8 cellular contexts compared by ENCODE assay signal in genomic region chr1:39900662-39901485, GRCh38. TPM values are rescaled to one million over a fixed set of nuclear protein-coding genes. Genes with fewer than 3 reads are reported as not detected.
DNase-seq lines count a peak whose midpoint lies in the region; ATAC-seq and TF ChIP-seq lines count a peak whose summit lies in the region.

No MANE protein-coding gene starts in this region.

- peak overlapping the region; percentile 40 to 77 (median 73) for H3K4me3 Mint-ChIP-seq in CD8-positive, alpha-beta memory T cell
- H3K4me3 Mint-ChIP-seq in naive thymus-derived CD8-positive, alpha-beta T cell: peak overlapping the region; percentile 51 to 82 (median 74)

- no peaks in the 10 kb centered on the region for H3F3A ChIP-seq in SK-N-SH (replicated peaks; ENCODE audit: insufficient read depth)

- CTCF ChIA-PET in CD8-positive, alpha-beta memory T cell (lab: Charles Lee): interaction anchor here (0.5 to 9.8 kb wide), 6 partner anchors 7 to 101 kb away, joined by 3 to 110 read pairs (median 4); no protein-coding TSS in a partner anchor
- CTCF ChIA-PET in SK-N-SH (lab: Yijun Ruan, JAX): interaction anchor here (0.6 to 7.1 kb wide), 22 partner anchors 10 to 438 kb away, joined by 3 to 126 read pairs (median 9); partner anchors contain the start of gene TRIT1

- peak overlapping the region; percentile 50 for H3K4me3 ChIP-seq in CD8-positive, alpha-beta memory T cell (ENCODE audit: low read length)
- peak overlapping the region; percentile 57 for H3K4me3 ChIP-seq in HFF-Myc (replicated peaks; ENCODE audit: low read depth, low read length)
- H3K4me3 ChIP-seq in SK-N-SH (ENCODE audit: low read depth in 2 of 2, low read length in 1 of 2): peak overlapping the region; percentile 71 to 81
- peak overlapping the region; percentile 73 for H3K4me3 ChIP-seq in epithelial cell of esophagus (ENCODE audit: low read length)

- peaks cover 19% of the 10 kb centered on the region for H3K27me3 ChIP-seq in CD8-positive, alpha-beta memory T cell (ENCODE audit: insufficient read depth, low read length, poor library complexity, severe bottlenecking)
- H3K27me3 ChIP-seq in SK-N-SH (ENCODE audit: insufficient read depth): peaks cover 24% of the 10 kb centered on the region; the same call in 1 of the 2 replicates

- no peaks in the 10 kb centered on the region for H3K79me2 ChIP-seq in SK-N-SH (ENCODE audit: insufficient read depth)

- 8% methylated on average over 32 of the region's 68 CpGs for WGBS in SK-N-SH (ENCODE audit: low lambda C conversion rate)

- POLR2A ChIA-PET in CD8-positive, alpha-beta memory T cell (lab: Charles Lee): interaction anchor here (0.6 kb wide), 1 partner anchor 119 kb away, joined by 4 read pairs; no protein-coding TSS in a partner anchor
- POLR2A ChIA-PET in SK-N-SH (lab: Yijun Ruan, JAX): interaction anchor here (1.3 to 1.6 kb wide), 2 partner anchors 17 to 162 kb away, joined by 3 to 6 read pairs; partner anchors contain the start of genes PPIE and TRIT1
- POLR2A ChIA-PET in naive thymus-derived CD8-positive, alpha-beta T cell (lab: Charles Lee): interaction anchor here (1.5 to 2.1 kb wide), 2 partner anchors 19 to 84 kb away, joined by 3 to 12 read pairs; no protein-coding TSS in a partner anchor

- no peaks in the 10 kb centered on the region for H3K36me3 ChIP-seq in CD8-positive, alpha-beta memory T cell (ENCODE audit: insufficient read depth, low read length)
- no peaks in the 10 kb centered on the region for H3K36me3 ChIP-seq in SK-N-SH (replicated peaks in 1 of 2; ENCODE audit: control insufficient read depth in 1 of 2, insufficient read depth in 2 of 2, low read length in 1 of 2)

- peak overlapping the region; percentile 36; the same call in 1 of the 2 replicates for H3K9ac ChIP-seq in SK-N-SH

- no peak for TF ChIP-seq EP300 in SK-N-SH (IDR thresholded peaks at IDR 0.05; ENCODE audit: borderline replicate concordance in 1 of 2, low read depth in 1 of 2, low read length in 1 of 2)

- no peak for TF ChIP-seq RAD21 in SK-N-SH (IDR thresholded peaks at IDR 0.05; ENCODE audit: low read length)

- H3K27ac Mint-ChIP-seq in CD8-positive, alpha-beta memory T cell: peak overlapping the region in 1 of 8 donors; percentile 47
- peak overlapping the region in 1 of 10 donors; percentile 53 for H3K27ac Mint-ChIP-seq in naive thymus-derived CD8-positive, alpha-beta T cell

- no peaks in the 10 kb centered on the region for H3K9me3 ChIP-seq in CD8-positive, alpha-beta memory T cell (ENCODE audit: low read length)
- no peaks in the 10 kb centered on the region for H3K9me3 ChIP-seq in SK-N-SH

- H3K27ac ChIP-seq in CD8-positive, alpha-beta memory T cell (ENCODE audit: low read depth, low read length): peak overlapping the region; percentile 50
- peak overlapping the region in 1 of 2 experiments; percentile 18; a peak in 1 of 4 replicates for H3K27ac ChIP-seq in SK-N-SH (ENCODE audit: low read depth in 2 of 2, low read length in 1 of 2)

- H3K27me3 Mint-ChIP-seq in CD8-positive, alpha-beta memory T cell: peaks cover 31 to 64% of the 10 kb centered on the region in 2 donors
- peaks cover 11 to 74% (median 49%) of the 10 kb centered on the region in 5 donors for H3K27me3 Mint-ChIP-seq in naive thymus-derived CD8-positive, alpha-beta T cell

- peaks cover 8 to 9% (median 8%) of the 10 kb centered on the region in 3 donors for H3K4me1 Mint-ChIP-seq in CD8-positive, alpha-beta memory T cell
- H3K4me1 Mint-ChIP-seq in naive thymus-derived CD8-positive, alpha-beta T cell: peaks cover 0 to 10% (median 5%) of the 10 kb centered on the region in 4 donors

- peak overlapping the region; percentile 99 for H3K4me2 ChIP-seq in SK-N-SH

- H4K20me1 ChIP-seq in SK-N-SH (ENCODE audit: insufficient read depth): no peaks in the 10 kb centered on the region

- peak in 1 of 5 donors; percentile 4 for DNase-seq in CD8-positive, alpha-beta memory T cell
- DNase-seq in HFF-Myc (ENCODE audit: extremely low read depth, low read depth) (no peak), SK-N-SH (peak; percentile 70), epithelial cell of esophagus (ENCODE audit: low read depth) (peak; percentile 44), iPS-NIHi11 (ENCODE audit: low spot score) (no peak), DMS114 treated with DMSO at 0.1 percent for 48 hours (lab: John Stamatoyannopoulos, UW; ENCODE audit: unreplicated experiment) (no peak), SHP77 treated with DMSO at 0.1 percent for 48 hours (lab: John Stamatoyannopoulos, UW) (no peak)
- DNase-seq in naive thymus-derived CD8-positive, alpha-beta T cell: peak in 4 of 10 donors; percentile 6 to 14 (median 11)

- H3K9me2 ChIP-seq in SK-N-SH: no peaks in the 10 kb centered on the region

- H3K9me3 Mint-ChIP-seq in CD8-positive, alpha-beta memory T cell: no peaks in the 10 kb centered on the region
- H3K9me3 Mint-ChIP-seq in naive thymus-derived CD8-positive, alpha-beta T cell: no peaks in the 10 kb centered on the region

- ATAC-seq in naive thymus-derived CD8-positive, alpha-beta T cell: peak in 1 of 2 donors; percentile 4

- H2AFZ ChIP-seq in SK-N-SH (ENCODE audit: low read depth): peak overlapping the region; percentile 85; the same call in 1 of the 2 replicates

- H3K36me3 Mint-ChIP-seq in CD8-positive, alpha-beta memory T cell: no peaks in the 10 kb centered on the region
- peaks cover 0 to 3% (median 0%) of the 10 kb centered on the region in 3 donors for H3K36me3 Mint-ChIP-seq in naive thymus-derived CD8-positive, alpha-beta T cell

- H3K4me1 ChIP-seq in CD8-positive, alpha-beta memory T cell (ENCODE audit: insufficient read depth, low read length): peaks cover 5% of the 10 kb centered on the region
- H3K4me1 ChIP-seq in SK-N-SH (ENCODE audit: control insufficient read depth in 1 of 2, insufficient read depth in 2 of 2, low read depth in 1 of 2, low read length in 1 of 2): peaks cover 0 to 24% of the 10 kb centered on the region in 2 experiments; a peak in 1 of 4 replicates

- TF ChIP-seq CTCF in HFF-Myc (IDR thresholded peaks at IDR 0.05; ENCODE audit: low read depth, low read length, missing control alignments) (no peak), SK-N-SH (IDR thresholded peaks at IDR 0.05) (no peak), epithelial cell of esophagus (IDR thresholded peaks at IDR 0.05; ENCODE audit: insufficient read depth, low read depth, low read length, missing control alignments) (no peak)

TF ChIP-seq in SK-N-SH, 30 proteins besides CTCF, POLR2A, EP300 and RAD21 (continues in another document):
- TF ChIP-seq FOSL2 (IDR thresholded peaks at IDR 0.05; ENCODE audit: borderline replicate concordance, low read depth): no peak
- no peak for TF ChIP-seq USF2 (IDR thresholded peaks at IDR 0.05; ENCODE audit: borderline replicate concordance, low read depth, low read length)
- TF ChIP-seq RFX5 (IDR thresholded peaks at IDR 0.05; ENCODE audit: low read length): no peak
- no peak for TF ChIP-seq JUND (IDR thresholded peaks at IDR 0.05)
- TF ChIP-seq POLR2AphosphoS5 (IDR thresholded peaks at IDR 0.05; ENCODE audit: low read depth, low read length): no peak
- TF ChIP-seq SIN3A (IDR thresholded peaks at IDR 0.05; ENCODE audit: borderline replicate concordance, low read depth, low read length): peak; percentile 35; the same call in 1 of the 2 replicates
- TF ChIP-seq RXRA (IDR thresholded peaks at IDR 0.05; ENCODE audit: borderline replicate concordance, low read depth): no peak
- TF ChIP-seq FOXJ3 (CRISPR knock-in tag; IDR thresholded peaks at IDR 0.05): no peak
- 0 out of 2 replicates have a peak, but pooled peaks have one; percentile 2 for TF ChIP-seq SMC3 (IDR thresholded peaks at IDR 0.05; ENCODE audit: low read depth, low read length)
- no peak for TF ChIP-seq TAF1 (IDR thresholded peaks at IDR 0.05; ENCODE audit: borderline replicate concordance, low read depth, low read length)
- TF ChIP-seq GABPA (IDR thresholded peaks at IDR 0.05; ENCODE audit: low read depth): no peak
- TF ChIP-seq FOXM1 (IDR thresholded peaks at IDR 0.05; ENCODE audit: low read depth): no peak
- TF ChIP-seq MAX (IDR thresholded peaks at IDR 0.05; ENCODE audit: low read depth): 0 out of 2 replicates have a peak, but pooled peaks have one; percentile 17

RNA-seq across cellular contexts. Expression of gene MYCL, which starts 0.8 kb away (rescaled TPM):
- under 1 TPM in 1 of 2 experiments, not detected in 1; 0.24 TPM for total RNA-seq in CD8-positive, alpha-beta memory T cell
- not detected for polyA plus RNA-seq in CD8-positive, alpha-beta memory T cell
- 0.48 and 0.57 TPM in 2 replicates for polyA plus RNA-seq in SK-N-SH (2012; rRNA removed)
- polyA plus RNA-seq in SK-N-SH (2012; cell fraction: cytosol; rRNA removed): 0.42 and 0.46 TPM in 2 replicates
- 0.45 and 0.67 TPM in 2 replicates for polyA plus RNA-seq in SK-N-SH (2012; cell fraction: nucleus; rRNA removed)
- not detected for total RNA-seq in naive thymus-derived CD8-positive, alpha-beta T cell
- not detected for polyA plus RNA-seq in naive thymus-derived CD8-positive, alpha-beta T cell

RNA-seq across cellular contexts. Expression of gene TRIT1, which starts 17.6 kb away (rescaled TPM):
- total RNA-seq in CD8-positive, alpha-beta memory T cell: 10 to 100 TPM; 33.1 to 34.0 TPM
- 10.3 TPM for polyA plus RNA-seq in CD8-positive, alpha-beta memory T cell
- 11.8 and 15.4 TPM in 2 replicates for polyA plus RNA-seq in SK-N-SH (2012; rRNA removed)
- 12.7 and 14.1 TPM in 2 replicates for polyA plus RNA-seq in SK-N-SH (2012; cell fraction: cytosol; rRNA removed)
- polyA plus RNA-seq in SK-N-SH (2012; cell fraction: nucleus; rRNA removed): 18.8 and 33.5 TPM in 2 replicates
- 10 to 100 TPM; 22.0 to 25.9 TPM for total RNA-seq in naive thymus-derived CD8-positive, alpha-beta T cell
- 10 to 100 TPM in 2 of 3 donors, 1 to 10 TPM in 1; 9.5 to 13.0 (median 10.5) TPM for polyA plus RNA-seq in naive thymus-derived CD8-positive, alpha-beta T cell

RNA-seq across cellular contexts. Expression of gene MFSD2A, which starts 54.1 kb away (rescaled TPM):
- total RNA-seq in CD8-positive, alpha-beta memory T cell: 10 to 100 TPM; 23.8 to 28.7 TPM
- 0.13 TPM for polyA plus RNA-seq in CD8-positive, alpha-beta memory T cell
- 4.1 and 6.3 TPM in 2 replicates for polyA plus RNA-seq in SK-N-SH (2012; rRNA removed)
- 3.8 and 5.1 TPM in 2 replicates for polyA plus RNA-seq in SK-N-SH (2012; cell fraction: cytosol; rRNA removed)
- polyA plus RNA-seq in SK-N-SH (2012; cell fraction: nucleus; rRNA removed): 13.6 and 17.5 TPM in 2 replicates
- 1 to 10 TPM in 1 of 2 experiments, under 1 TPM in 1; 0.81 to 1.4 TPM for total RNA-seq in naive thymus-derived CD8-positive, alpha-beta T cell
- under 1 TPM in 1 of 3 donors, not detected in 2; 0.22 TPM for polyA plus RNA-seq in naive thymus-derived CD8-positive, alpha-beta T cell

Comparison
In these comparisons a context has a peak if more than half of its experiments do, and no peak if none do; other contexts are left out.
1. DNase-seq: peak in SK-N-SH (single experiment) and epithelial cell of esophagus (single experiment); none in HFF-Myc (single experiment), iPS-NIHi11 (single experiment), DMS114 treated with DMSO at 0.1 percent for 48 hours (single experiment) and SHP77 treated with DMSO at 0.1 percent for 48 hours (single experiment).
2. Peak in every context shown above with its lines, with median percentiles within 50 percentile points of each other: H3K4me3 ChIP-seq.